In the genomic region with DNA sequence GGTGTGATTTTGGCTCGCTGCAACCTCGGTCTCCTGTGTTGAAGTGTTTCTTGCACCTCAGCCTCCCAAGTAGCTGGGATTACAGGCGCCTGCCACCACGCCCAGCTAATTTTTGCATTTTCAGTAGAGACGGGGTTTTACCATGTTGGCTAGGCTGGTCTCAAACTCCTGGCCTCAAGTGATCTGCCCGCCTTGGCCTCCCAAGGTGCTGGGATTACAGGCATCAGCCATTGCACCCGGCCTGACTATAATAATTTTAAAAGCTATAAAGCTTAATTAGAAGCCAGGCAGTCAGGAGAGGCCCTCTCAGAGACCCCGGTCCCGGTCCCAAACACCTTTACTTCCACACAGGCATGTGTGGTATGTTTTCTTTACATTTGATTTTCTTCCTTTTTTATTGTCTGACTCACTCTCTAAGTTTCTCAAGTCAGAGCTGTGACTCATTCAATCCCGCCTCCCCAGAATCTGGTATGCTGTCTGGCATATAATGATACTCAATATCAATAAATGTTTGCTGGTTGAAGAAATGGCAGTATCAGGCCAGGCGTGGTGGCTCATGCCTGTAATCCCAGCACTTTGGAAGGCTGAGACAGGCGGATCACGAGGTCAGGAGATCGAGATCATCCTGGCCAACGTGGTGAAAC, we compare ENCODE assay signal across 8 cellular contexts. TPM values are rescaled to one million over a fixed set of nuclear protein-coding genes. Genes with fewer than 3 reads are reported as not detected.
DNase-seq lines count a peak whose midpoint lies in the region; ATAC-seq and TF ChIP-seq lines count a peak whose summit lies in the region.
"Not testable (repeated sequence)": the region's sequence is repeated elsewhere in the genome, so short reads cannot be mapped to it uniquely, and the experiment has no call there.

No MANE protein-coding gene starts in this region.

- not testable (repeated sequence) for H3K36me3 ChIP-seq in BJ (ENCODE audit: control insufficient read depth, insufficient read depth, low read length)

- TF ChIP-seq CTCF in BJ (IDR thresholded peaks at IDR 0.05; ENCODE audit: insufficient read depth, low read depth, low read length); activated CD8-positive, alpha-beta T cell treated with anti-CD3 and anti-CD28 coated beads for 36 hours (IDR thresholded peaks at IDR 0.05); astrocyte of the cerebellum (IDR thresholded peaks at IDR 0.05; ENCODE audit: low read depth, low read length, missing control alignments); fibroblast of pulmonary artery (IDR thresholded peaks at IDR 0.05; ENCODE audit: low read length, missing control alignments): not testable (repeated sequence)

- not testable (repeated sequence) for H3K27me3 ChIP-seq in BJ (ENCODE audit: control insufficient read depth, insufficient read depth, low read length)

- H3K36me3 Mint-ChIP-seq in activated CD8-positive, alpha-beta T cell treated with anti-CD3 and anti-CD28 coated beads for 36 hours (ENCODE audit: low read depth), result peaks cover 48% of the 10 kb centered on the region
- H3K36me3 Mint-ChIP-seq in stimulated activated memory B cell treated with anti-CD40 and anti-IgM and Interleukin-4, amounts not matched to agents 10 μg/mL and 1 μg/mL and 100 μg/mL, for 72 hours, result peaks cover 16% of the 10 kb centered on the region

- POLR2A ChIA-PET in BJ (lab: Charles Lee), result not testable (repeated sequence)
- POLR2A ChIA-PET in activated CD8-positive, alpha-beta T cell treated with anti-CD3 and anti-CD28 coated beads for 36 hours (lab: Charles Lee), result interaction anchor here (0.6 to 1.9 kb wide), 3 partner anchors 8 to 111 kb away, joined by 3 to 6 read pairs (median 3); no protein-coding TSS in a partner anchor

- peak overlapping the region; percentile 0 for H3K27ac Mint-ChIP-seq in activated CD8-positive, alpha-beta T cell treated with anti-CD3 and anti-CD28 coated beads for 36 hours
- H3K27ac Mint-ChIP-seq in stimulated activated memory B cell treated with anti-CD40 and anti-IgM and Interleukin-4, amounts not matched to agents 10 μg/mL and 1 μg/mL and 100 μg/mL, for 72 hours, result peak overlapping the region; percentile 31

- not testable (repeated sequence) for H3K27me3 Mint-ChIP-seq in activated CD8-positive, alpha-beta T cell treated with anti-CD3 and anti-CD28 coated beads for 36 hours; stimulated activated memory B cell treated with anti-CD40 and anti-IgM and Interleukin-4, amounts not matched to agents 10 μg/mL and 1 μg/mL and 100 μg/mL, for 72 hours

- not testable (repeated sequence) for H3K4me3 ChIP-seq in BJ (ENCODE audit: low read depth, low read length); astrocyte of the cerebellum (ENCODE audit: low read depth, low read length); fibroblast of pulmonary artery (replicated peaks; ENCODE audit: low read depth, low read length)

- CTCF ChIA-PET in BJ (lab: Yijun Ruan, JAX), result interaction anchor here (0.6 to 1.9 kb wide), 4 partner anchors 50 to 202 kb away, joined by 3 to 4 read pairs (median 3); no protein-coding TSS in a partner anchor
- CTCF ChIA-PET in activated CD8-positive, alpha-beta T cell treated with anti-CD3 and anti-CD28 coated beads for 36 hours (lab: Charles Lee), result interaction anchor here (0.7 to 3.1 kb wide), 8 partner anchors 9 to 125 kb away, joined by 3 to 16 read pairs (median 4); a partner anchor contains a TSS

- not testable (repeated sequence) for H3K4me3 Mint-ChIP-seq in activated CD8-positive, alpha-beta T cell treated with anti-CD3 and anti-CD28 coated beads for 36 hours; stimulated activated memory B cell treated with anti-CD40 and anti-IgM and Interleukin-4, amounts not matched to agents 10 μg/mL and 1 μg/mL and 100 μg/mL, for 72 hours

- peaks cover 62% of the 10 kb centered on the region for H3K4me1 Mint-ChIP-seq in activated CD8-positive, alpha-beta T cell treated with anti-CD3 and anti-CD28 coated beads for 36 hours (ENCODE audit: low read depth)
- peaks cover 70% of the 10 kb centered on the region for H3K4me1 Mint-ChIP-seq in stimulated activated memory B cell treated with anti-CD40 and anti-IgM and Interleukin-4, amounts not matched to agents 10 μg/mL and 1 μg/mL and 100 μg/mL, for 72 hours

- DNase-seq in BJ (ENCODE audit: low read depth) (peak; percentile 34), HS-27A (ENCODE audit: low read depth) (peak; percentile 91), RKO (ENCODE audit: low spot score) (peak; percentile 80), astrocyte of the cerebellum (ENCODE audit: low read depth) (peak; percentile 68), fibroblast of pulmonary artery (ENCODE audit: low read depth) (peak; percentile 74), non-pigmented ciliary epithelial cell (ENCODE audit: low read depth) (peak; percentile 56)
- peak; percentile 69 for DNase-seq in activated CD8-positive, alpha-beta T cell treated with anti-CD3 and anti-CD28 coated beads for 36 hours

- in situ Hi-C loops in astrocyte of the cerebellum (cut with HindIII; ENCODE audit: low sequenced_read_pairs), result not testable (repeated sequence)

- intact Hi-C loops in activated CD8-positive, alpha-beta T cell treated with anti-CD3 and anti-CD28 coated beads for 36 hours (cut with micrococcal nuclease), result not testable (repeated sequence)

- ATAC-seq in activated CD8-positive, alpha-beta T cell treated with anti-CD3 and anti-CD28 coated beads for 36 hours, result peak; percentile 82
- not testable (repeated sequence) for ATAC-seq in stimulated activated memory B cell treated with anti-CD40 and anti-IgM and Interleukin-4, amounts not matched to agents 10 μg/mL and 1 μg/mL and 100 μg/mL, for 72 hours

- not testable (repeated sequence) for H3K9me3 Mint-ChIP-seq in activated CD8-positive, alpha-beta T cell treated with anti-CD3 and anti-CD28 coated beads for 36 hours; stimulated activated memory B cell treated with anti-CD40 and anti-IgM and Interleukin-4, amounts not matched to agents 10 μg/mL and 1 μg/mL and 100 μg/mL, for 72 hours

RNA-seq across cellular contexts. Expression of a gene that starts 9.4 kb away (rescaled TPM):
- 101 and 138 TPM in 2 replicates for polyA plus RNA-seq in BJ (2011; rRNA removed)
- polyA minus RNA-seq in BJ (2011; rRNA and poly(A)+ RNA removed), result 48.3 and 62.0 TPM in 2 replicates
- total RNA-seq in activated CD8-positive, alpha-beta T cell treated with anti-CD3 and anti-CD28 coated beads for 36 hours, result 100 to 1,000 TPM; 112 to 151 TPM

RNA-seq across cellular contexts. Expression of a gene that starts 49.9 kb away (rescaled TPM):
- 26.1 and 52.3 TPM in 2 replicates for polyA plus RNA-seq in BJ (2011; rRNA removed)
- 54.5 and 98.1 TPM in 2 replicates for polyA minus RNA-seq in BJ (2011; rRNA and poly(A)+ RNA removed)
- total RNA-seq in activated CD8-positive, alpha-beta T cell treated with anti-CD3 and anti-CD28 coated beads for 36 hours, result 10 to 100 TPM; 16.0 to 17.3 TPM

Comparison
In these comparisons a context has a peak if more than half of its experiments do, and no peak if none do; other contexts are left out.
1. DNase-seq: peak in every context shown above with its lines; median percentile 91 in HS-27A; 80 in RKO; 74 in fibroblast of pulmonary artery; 69 in activated CD8-positive, alpha-beta T cell treated with anti-CD3 and anti-CD28 coated beads for 36 hours; 68 in astrocyte of the cerebellum; 56 in non-pigmented ciliary epithelial cell; 34 in BJ.